Comparison of ENCODE assay signal across 11 cellular contexts in genomic region chr13:81639984-81640582, GRCh38.
DNase-seq lines count a peak whose midpoint lies in the region; ATAC-seq and TF ChIP-seq lines count a peak whose summit lies in the region.
"Had no signal": no experiment of that assay in that cellular context is flagged by ENCODE, and none has a peak within 500 bp of the region (broad histone marks: within the 10 kb centered on the region; RNA-seq: fewer than 3 reads in every experiment).

No MANE protein-coding gene starts in this region.

- H3K36me3 Mint-ChIP-seq in CD8-positive, alpha-beta T cell: no peaks in the 10 kb centered on the region

- no peaks in the 10 kb centered on the region for H3K4me1 Mint-ChIP-seq in CD8-positive, alpha-beta T cell (ENCODE audit: low read depth)

- no peak overlapping the region for H3K27ac ChIP-seq in smooth muscle cell (ENCODE audit: low read depth)
- no peak overlapping the region for H3K27ac ChIP-seq in CD8-positive, alpha-beta T cell (ENCODE audit: low read depth, low read length)

- TF ChIP-seq CTCF in epithelial cell of esophagus (IDR thresholded peaks at IDR 0.05; ENCODE audit: insufficient read depth, low read depth, low read length, missing control alignments): peak; percentile 79
- TF ChIP-seq CTCF in smooth muscle cell (IDR thresholded peaks at IDR 0.05; ENCODE audit: borderline replicate concordance, insufficient read depth, poor library complexity, severe bottlenecking): peak; percentile 38
- no peak for TF ChIP-seq CTCF in CD8-positive, alpha-beta T cell (IDR thresholded peaks at IDR 0.05)

- CTCF ChIA-PET in CD8-positive, alpha-beta T cell (lab: Charles Lee): no interaction called here

- POLR2A ChIA-PET in CD8-positive, alpha-beta T cell (lab: Charles Lee): no interaction called here

- no peaks in the 10 kb centered on the region for H3K27me3 Mint-ChIP-seq in CD8-positive, alpha-beta T cell (ENCODE audit: low read depth)

- no peaks in the 10 kb centered on the region for H3K27me3 ChIP-seq in smooth muscle cell (ENCODE audit: low read depth)
- no peaks in the 10 kb centered on the region for H3K27me3 ChIP-seq in CD8-positive, alpha-beta T cell (ENCODE audit: insufficient read depth, low read length)
- H3K27me3 ChIP-seq: MG63 had no signal

- H2AFZ ChIP-seq in smooth muscle cell (ENCODE audit: low read depth): no peak overlapping the region

- no peak overlapping the region for H3K27ac Mint-ChIP-seq in CD8-positive, alpha-beta T cell
- H3K27ac Mint-ChIP-seq: T-helper 1 cell treated with Interleukin-12 subunit alpha and Interleukin-12 subunit beta and Interleukin-4 antibody, amounts not matched to agents 30 μg/mL and 1 μg/mL, for 36 hours had no signal

- no peak overlapping the region for H3K4me2 ChIP-seq in smooth muscle cell

- H3K4me3 ChIP-seq in epithelial cell of esophagus (ENCODE audit: low read length) (no peak overlapping the region), smooth muscle cell (no peak overlapping the region)
- H3K4me3 ChIP-seq in CD8-positive, alpha-beta T cell (ENCODE audit: low read depth, low read length): no peak overlapping the region
- H3K4me3 ChIP-seq: MG63 had no signal

- no peak for ATAC-seq in CD8-positive, alpha-beta T cell

- H3F3A ChIP-seq in smooth muscle cell (ENCODE audit: low read depth): no peaks in the 10 kb centered on the region

- intact Hi-C loops in CD8-positive, alpha-beta T cell (cut with DNase I, micrococcal nuclease): no loop called here

- H3K4me1 ChIP-seq in smooth muscle cell (ENCODE audit: low read depth): no peaks in the 10 kb centered on the region
- H3K4me1 ChIP-seq in CD8-positive, alpha-beta T cell (ENCODE audit: insufficient read depth, low read length): no peaks in the 10 kb centered on the region

- DNase-seq in NCI-H1417 (lab: John Stamatoyannopoulos, UW): peak in 2 of 3 experiments; percentile 13 to 39
- DNase-seq in NCI-H1417 treated with DMSO at 0.1 percent for 48 hours (lab: John Stamatoyannopoulos, UW): no peak
- DNase-seq in NCI-H69 (lab: John Stamatoyannopoulos, UW): peak; percentile 27
- DNase-seq in epithelial cell of esophagus (ENCODE audit: low read depth): peak; percentile 51
- DNase-seq in smooth muscle cell (lab: John Stamatoyannopoulos, UW; ENCODE audit: unreplicated experiment): no peak
- no peak for DNase-seq in activated gamma-delta T cell (lab: John Stamatoyannopoulos, UW)
- DNase-seq in NCI-H2171 treated with DMSO at 0.1 percent for 48 hours (lab: John Stamatoyannopoulos, UW): no peak
- no peak for DNase-seq in CD8-positive, alpha-beta T cell
- DNase-seq: activated gamma-delta T cell treated with Interleukin-2 at 50 U/mL for 16 hours, MG63 had no signal

- no peaks in the 10 kb centered on the region for H3K36me3 ChIP-seq in smooth muscle cell (ENCODE audit: low read depth)
- no peaks in the 10 kb centered on the region for H3K36me3 ChIP-seq in CD8-positive, alpha-beta T cell (ENCODE audit: insufficient read depth, low read length)
- H3K36me3 ChIP-seq: MG63 had no signal

- H4K20me1 ChIP-seq in smooth muscle cell (ENCODE audit: low read depth): no peaks in the 10 kb centered on the region

- 86% methylated on average over 4 of the region's 4 CpGs for WGBS in smooth muscle cell (ENCODE audit: low lambda C conversion rate)

- no peak overlapping the region for H3K4me3 Mint-ChIP-seq in CD8-positive, alpha-beta T cell
- H3K4me3 Mint-ChIP-seq: T-helper 1 cell treated with Interleukin-12 subunit alpha and Interleukin-12 subunit beta and Interleukin-4 antibody, amounts not matched to agents 30 μg/mL and 1 μg/mL, for 36 hours had no signal

- H3K9ac ChIP-seq in smooth muscle cell (ENCODE audit: low read depth): no peak overlapping the region

- peaks cover 6% of the 10 kb centered on the region for H3K9me3 Mint-ChIP-seq in CD8-positive, alpha-beta T cell

- H3K9me3 ChIP-seq in smooth muscle cell (replicated peaks; ENCODE audit: low read depth): no peaks in the 10 kb centered on the region
- H3K9me3 ChIP-seq in CD8-positive, alpha-beta T cell (ENCODE audit: low read length): no peaks in the 10 kb centered on the region
- H3K9me3 ChIP-seq: MG63 had no signal

- H3K79me2 ChIP-seq in smooth muscle cell (ENCODE audit: low read depth): no peaks in the 10 kb centered on the region

Comparison
In these comparisons a context has a peak if more than half of its experiments do, and no peak if none do; other contexts are left out.
1. DNase-seq: peak in NCI-H1417 (2 of 3), NCI-H69 (single experiment) and epithelial cell of esophagus (single experiment); none in NCI-H1417 treated with DMSO at 0.1 percent for 48 hours (single experiment), smooth muscle cell (single experiment), activated gamma-delta T cell (single experiment), NCI-H2171 treated with DMSO at 0.1 percent for 48 hours (single experiment) and CD8-positive, alpha-beta T cell (0 of 7).